Comparison of ENCODE assay signal across 8 cellular contexts in the genomic region with DNA sequence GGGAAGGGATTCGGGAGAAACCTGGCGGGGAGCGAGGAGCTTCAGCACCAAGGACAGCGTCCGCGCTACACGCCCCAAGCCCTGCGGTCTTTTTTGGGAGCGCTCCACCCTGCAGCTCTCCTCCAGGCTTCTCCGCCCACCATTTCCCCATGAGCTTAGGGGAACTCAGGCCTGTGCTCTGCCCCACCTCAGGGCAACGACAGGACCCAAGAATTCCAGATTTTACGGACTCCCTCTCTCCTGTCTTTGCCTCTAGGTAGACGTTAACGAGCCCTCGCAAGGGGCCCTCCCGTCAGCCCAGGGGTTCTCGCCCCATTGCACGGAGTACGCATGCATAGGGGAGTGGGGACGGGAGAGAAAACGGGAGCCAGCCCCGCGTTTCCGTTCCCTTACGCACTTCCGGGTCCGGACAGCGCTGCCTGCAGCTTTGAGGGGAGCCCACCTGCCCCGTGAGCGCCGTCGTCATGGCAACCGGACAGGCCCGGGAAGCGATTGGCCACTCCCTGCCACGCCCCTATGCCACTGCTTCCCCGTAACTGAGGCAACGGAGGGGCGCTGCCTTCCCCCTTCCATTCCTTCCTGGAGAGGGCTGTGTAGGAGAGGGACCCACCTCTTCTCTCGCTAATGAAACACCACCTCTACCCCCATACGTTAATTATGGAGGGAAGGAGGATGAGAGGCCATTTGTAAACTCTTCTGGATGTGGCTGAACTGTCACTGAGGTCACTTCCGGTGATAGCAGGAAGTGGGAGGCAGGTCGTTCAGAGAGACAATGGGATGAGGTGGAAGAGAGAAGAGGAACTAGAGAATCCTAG. TPM values are rescaled to one million over a fixed set of nuclear protein-coding genes. Genes with fewer than 3 reads are reported as not detected.
A peak's percentile ranks its signal among the peaks of the same experiment; 100 is the strongest.
DNase-seq lines count a peak whose midpoint lies in the region; ATAC-seq, FAIRE-seq and TF ChIP-seq lines count a peak whose summit lies in the region.

No MANE protein-coding gene starts in this region.

- no peak overlapping the region for H3K27ac Mint-ChIP-seq in astrocyte (ENCODE audit: unreplicated experiment)

- no TSS peak for BruUV-seq in PC-3 (replicated peaks; lab: Mats Ljungman, UMichigan)

- H3K4me1 Mint-ChIP-seq in astrocyte (ENCODE audit: low read depth, unreplicated experiment): peaks cover 13% of the 10 kb centered on the region

- peak overlapping the region; percentile 76 for H3K4me3 Mint-ChIP-seq in astrocyte (ENCODE audit: unreplicated experiment)

- DNase-seq in NOMO-1 treated with DMSO at 0.1 percent for 48 hours (lab: John Stamatoyannopoulos, UW; ENCODE audit: unreplicated experiment): peak; percentile 14
- DNase-seq in NOMO-1 (lab: John Stamatoyannopoulos, UW; ENCODE audit: unreplicated experiment in 2 of 2): no peak
- DNase-seq in PC-3: peak; percentile 42
- peak; percentile 10 for DNase-seq in astrocyte (ENCODE audit: low read depth)
- DNase-seq in stimulated activated CD4-positive, alpha-beta T cell treated with anti-CD3 and anti-CD28 coated beads, Interleukin-4, amount 100 ng/mL, for 24 hours: peak; percentile 35
- no peak for DNase-seq in RCC 7860 (ENCODE audit: low spot score)
- no peak for DNase-seq in omental fat pad (ENCODE audit: low spot score)

- H3K4me2 ChIP-seq in PC-3 (ENCODE audit: low read length): no peak overlapping the region
- peak overlapping the region; percentile 55 for H3K4me2 ChIP-seq in astrocyte (ENCODE audit: low read length)

- H3K4me1 ChIP-seq in PC-3 (ENCODE audit: insufficient read depth, low read length) (peaks cover 17% of the 10 kb centered on the region), astrocyte (ENCODE audit: insufficient read depth, low read length) (peaks cover 39% of the 10 kb centered on the region)

- H3F3A ChIP-seq in PC-3 (ENCODE audit: low read length, unreplicated experiment): no peaks in the 10 kb centered on the region

- H4K20me1 ChIP-seq in PC-3 (ENCODE audit: low read length) (no peaks in the 10 kb centered on the region), astrocyte (ENCODE audit: insufficient read depth, low read length) (no peaks in the 10 kb centered on the region)

- ATAC-seq in PC-3: 0 out of 2 replicates have a peak, but pooled peaks have one; percentile 17
- ATAC-seq in omental fat pad (ENCODE audit: low FRiP score): no peak

- H2AFZ ChIP-seq in PC-3 (ENCODE audit: low read length) (no peak overlapping the region; the same call in 1 of the 2 replicates), astrocyte (ENCODE audit: low read depth, low read length) (peak overlapping the region; percentile 42)

- TF ChIP-seq CTCF in PC-3 (conservative IDR thresholded peaks at IDR 0.05; ENCODE audit: low read depth, low read length): no peak
- TF ChIP-seq CTCF in astrocyte (IDR thresholded peaks at IDR 0.05; ENCODE audit: insufficient read depth, low read depth, low read length): no peak
- no peak for TF ChIP-seq CTCF in omental fat pad (IDR thresholded peaks at IDR 0.05)

- no peak overlapping the region for H3K27ac ChIP-seq in PC-3 (ENCODE audit: low read length)
- H3K27ac ChIP-seq in astrocyte (ENCODE audit: low read depth, low read length): peak overlapping the region; percentile 10

- H3K4me3 ChIP-seq in PC-3 (ENCODE audit: low read length): no peak overlapping the region
- H3K4me3 ChIP-seq in astrocyte (ENCODE audit: insufficient read depth, low read depth, low read length): no peak overlapping the region
- H3K4me3 ChIP-seq in iPS-18c (ENCODE audit: insufficient read depth, low read depth, low read length): peak overlapping the region; percentile 78

- CTCF ChIA-PET in PC-3 (lab: Charles Lee): no interaction called here

- no peaks in the 10 kb centered on the region for H3K27me3 Mint-ChIP-seq in astrocyte (ENCODE audit: low read depth, unreplicated experiment)

- H3K9me3 ChIP-seq in PC-3 (ENCODE audit: low read length) (no peaks in the 10 kb centered on the region), astrocyte (ENCODE audit: insufficient read depth, low read depth, low read length) (no peaks in the 10 kb centered on the region), iPS-18c (ENCODE audit: control insufficient read depth, insufficient read depth, low read length) (no peaks in the 10 kb centered on the region)

- no peaks in the 10 kb centered on the region for H3K27me3 ChIP-seq in PC-3 (ENCODE audit: low read length)
- no peaks in the 10 kb centered on the region for H3K27me3 ChIP-seq in astrocyte (ENCODE audit: insufficient read depth, low read length)

- POLR2A ChIA-PET in PC-3 (lab: Charles Lee; ENCODE audit: unreplicated experiment): no interaction called here

- H3K36me3 Mint-ChIP-seq in astrocyte (ENCODE audit: low read depth, unreplicated experiment): peaks cover 2% of the 10 kb centered on the region

- FAIRE-seq in astrocyte (lab: Jason Lieb, UNC) (no peak), RCC 7860 (lab: Jason Lieb, UNC) (no peak)

- H3K9ac ChIP-seq in PC-3 (ENCODE audit: low read length): no peak overlapping the region
- H3K9ac ChIP-seq in astrocyte (ENCODE audit: low read length): no peak overlapping the region

- intact Hi-C loops in PC-3 (cut with micrococcal nuclease): no loop called here

- no peaks in the 10 kb centered on the region for H3K9me2 ChIP-seq in PC-3 (replicated peaks; ENCODE audit: low read length)

- H3K36me3 ChIP-seq in PC-3 (ENCODE audit: low read depth, low read length) (no peaks in the 10 kb centered on the region), astrocyte (ENCODE audit: insufficient read depth, low read length) (no peaks in the 10 kb centered on the region)

- no peaks in the 10 kb centered on the region for H3K79me2 ChIP-seq in PC-3 (ENCODE audit: low read length)
- H3K79me2 ChIP-seq in astrocyte (ENCODE audit: insufficient read depth, low read length): no peaks in the 10 kb centered on the region

- no peaks in the 10 kb centered on the region for H3K9me3 Mint-ChIP-seq in astrocyte (ENCODE audit: unreplicated experiment)

RNA-seq across cellular contexts. Expression of gene NOVA2, which starts 20.8 kb away (rescaled TPM):
- 0.06 TPM in 1 of 2 replicates, not detected in the other for total RNA-seq in PC-3 (2014; rRNA removed)
- 10.7 and 11.1 TPM in 2 replicates for total RNA-seq in astrocyte
- 10 to 100 TPM in 1 of 4 donors, 1 to 10 TPM in 2, under 1 TPM in 1; 0.74 to 10.9 (median 3.8) TPM for total RNA-seq in omental fat pad

RNA-seq across cellular contexts. Expression of gene NANOS2, which starts 38.3 kb away (rescaled TPM):
- not detected in 2 replicates for total RNA-seq in PC-3 (2014; rRNA removed)
- total RNA-seq in astrocyte: not detected in 2 replicates
- total RNA-seq in omental fat pad: not detected

RNA-seq across cellular contexts. Expression of gene CCDC61, which starts 42.4 kb away (rescaled TPM):
- total RNA-seq in PC-3 (2014; rRNA removed) (6.3 and 7.7 TPM in 2 replicates), astrocyte (6.6 and 6.7 TPM in 2 replicates), omental fat pad (10 to 100 TPM in 1 of 4 donors, 1 to 10 TPM in 3; 3.6 to 10.4 (median 6.1) TPM)

RNA-seq across cellular contexts. Expression of gene MYPOP, which starts 50.5 kb away (rescaled TPM):
- total RNA-seq in PC-3 (2014; rRNA removed): 5.4 and 12.0 TPM in 2 replicates
- total RNA-seq in astrocyte: 11.0 and 11.7 TPM in 2 replicates
- total RNA-seq in omental fat pad: 1 to 10 TPM; 1.3 to 6.8 (median 2.6) TPM

Comparison
In these comparisons a context has a peak if more than half of its experiments do, and no peak if none do; other contexts are left out.
1. DNase-seq: peak in NOMO-1 treated with DMSO at 0.1 percent for 48 hours (single experiment), PC-3 (single experiment), astrocyte (single experiment) and stimulated activated CD4-positive, alpha-beta T cell treated with anti-CD3 and anti-CD28 coated beads, Interleukin-4, amount 100 ng/mL, for 24 hours (single experiment); none in NOMO-1 (0 of 2), RCC 7860 (single experiment) and omental fat pad (single experiment).